In genomic region chr12:68499616-68500015, GRCh38 we compare ENCODE assay signal across 22 cellular contexts.
A peak's percentile ranks its signal among the peaks of the same experiment; 100 is the strongest.
DNase-seq lines count a peak whose midpoint lies in the region; ATAC-seq, FAIRE-seq and TF ChIP-seq lines count a peak whose summit lies in the region.
"Had no signal": no experiment of that assay in that cellular context is flagged by ENCODE, and none has a peak within 500 bp of the region (broad histone marks: within the 10 kb centered on the region; RNA-seq: fewer than 3 reads in every experiment).

No MANE protein-coding gene starts in this region.

- H3K4me1 ChIP-seq in GM23248 (ENCODE audit: insufficient read depth) (peaks cover 29% of the 10 kb centered on the region), astrocyte (ENCODE audit: insufficient read depth, low read length) (peaks cover 16% of the 10 kb centered on the region), right cardiac atrium (ENCODE audit: control insufficient read depth, insufficient read depth, low read length) (no peaks in the 10 kb centered on the region)
- H3K4me1 ChIP-seq: BE2C, Caco-2 had no signal

- DNase-seq in activated CD4-positive, alpha-beta T cell treated with anti-CD3 and anti-CD28 coated beads, Interleukin-2, amount 10 ng/mL, durations not matched to agents 24 days and 14 days = peak; percentile 38
- DNase-seq in activated CD4-positive, alpha-beta T cell treated with anti-CD3 and anti-CD28 coated beads for 4 hours = no peak
- DNase-seq in GM23248 (peak; percentile 22), astrocyte (ENCODE audit: low read depth) (peak; percentile 29), retinal pigment epithelial cell (ENCODE audit: low read depth) (peak; percentile 50), medulla oblongata (ENCODE audit: extremely low spot score) (no peak), NCI-H1417 treated with DMSO at 0.1 percent for 48 hours (lab: John Stamatoyannopoulos, UW) (no peak), right cardiac atrium (no peak)
- DNase-seq: 8988T; BE2C; C1 segment of cervical spinal cord; Caco-2; CD4-positive, CD25-positive, alpha-beta regulatory T cell; CD8-positive, alpha-beta memory T cell; DMS153; DMS79; GF-D8; GOT3; H7; HFFc6 had no signal

- TF ChIP-seq CTCF in astrocyte (IDR thresholded peaks at IDR 0.05; ENCODE audit: insufficient read depth, low read depth, low read length) (no peak), retinal pigment epithelial cell (conservative IDR thresholded peaks at IDR 0.05; ENCODE audit: low read depth, low read length) (no peak)

- WGBS in GM23248 (ENCODE audit: low coverage in 1 of 2, low lambda C conversion rate in 2 of 2, missing lambda C conversion rate in 2 of 2), 2 experiments = 71 to 73% methylated on average over 1 of the region's 1 CpG
- 97% methylated on average over 1 of the region's 1 CpG for WGBS in right cardiac atrium

- H3K27ac Mint-ChIP-seq in activated CD4-positive, alpha-beta T cell treated with anti-CD3 and anti-CD28 coated beads, Interleukin-2, amount 10 ng/mL, durations not matched to agents 24 days and 14 days = no peak overlapping the region
- H3K27ac Mint-ChIP-seq in astrocyte (ENCODE audit: unreplicated experiment) = no peak overlapping the region
- H3K27ac Mint-ChIP-seq: CD4-positive, CD25-positive, alpha-beta regulatory T cell; HFFc6 had no signal

- no peak overlapping the region for H3K27ac ChIP-seq in GM23248
- H3K27ac ChIP-seq in astrocyte (ENCODE audit: low read depth, low read length) = no peak overlapping the region
- no peak overlapping the region for H3K27ac ChIP-seq in right cardiac atrium (ENCODE audit: low read length)
- H3K27ac ChIP-seq: HL-60 had no signal

- H3K9ac ChIP-seq in GM23248 = no peak overlapping the region
- H3K9ac ChIP-seq in astrocyte (ENCODE audit: low read length) = no peak overlapping the region

- H3K79me2 ChIP-seq in GM23248 (ENCODE audit: insufficient read depth) (no peaks in the 10 kb centered on the region), astrocyte (ENCODE audit: insufficient read depth, low read length) (no peaks in the 10 kb centered on the region)

- intact Hi-C loops in activated CD4-positive, alpha-beta T cell treated with anti-CD3 and anti-CD28 coated beads, Interleukin-2, amount 10 ng/mL, durations not matched to agents 24 days and 14 days (cut with micrococcal nuclease) = loop anchor here (10.0 kb wide), 2 partner anchors 145 to 305 kb away; partner anchors contain the start of gene MDM2
- intact Hi-C loops in right cardiac atrium (cut with DNase I) = no loop called here

- in situ Hi-C loops in GM23248 (cut with MboI) = no loop called here

- peaks cover 11% of the 10 kb centered on the region for H3K9me3 Mint-ChIP-seq in activated CD4-positive, alpha-beta T cell treated with anti-CD3 and anti-CD28 coated beads, Interleukin-2, amount 10 ng/mL, durations not matched to agents 24 days and 14 days
- H3K9me3 Mint-ChIP-seq in astrocyte (ENCODE audit: unreplicated experiment) = no peaks in the 10 kb centered on the region
- H3K9me3 Mint-ChIP-seq: CD8-positive, alpha-beta memory T cell; HFFc6 had no signal

- H4K20me1 ChIP-seq in GM23248 (ENCODE audit: insufficient read depth) (no peaks in the 10 kb centered on the region), astrocyte (ENCODE audit: insufficient read depth, low read length) (no peaks in the 10 kb centered on the region)

- peaks cover 34% of the 10 kb centered on the region for H3K4me1 Mint-ChIP-seq in activated CD4-positive, alpha-beta T cell treated with anti-CD3 and anti-CD28 coated beads, Interleukin-2, amount 10 ng/mL, durations not matched to agents 24 days and 14 days
- peaks cover 20% of the 10 kb centered on the region for H3K4me1 Mint-ChIP-seq in astrocyte (ENCODE audit: low read depth, unreplicated experiment)

- H2AFZ ChIP-seq in GM23248 = no peak overlapping the region
- no peak overlapping the region for H2AFZ ChIP-seq in astrocyte (ENCODE audit: low read depth, low read length)

- no peak overlapping the region for H3K4me3 ChIP-seq in GM23248
- H3K4me3 ChIP-seq in astrocyte (ENCODE audit: insufficient read depth, low read depth, low read length) = no peak overlapping the region
- H3K4me3 ChIP-seq in retinal pigment epithelial cell (ENCODE audit: low read length) = no peak overlapping the region
- no peak overlapping the region for H3K4me3 ChIP-seq in right cardiac atrium (ENCODE audit: low read length)

- H3K36me3 Mint-ChIP-seq in activated CD4-positive, alpha-beta T cell treated with anti-CD3 and anti-CD28 coated beads, Interleukin-2, amount 10 ng/mL, durations not matched to agents 24 days and 14 days (ENCODE audit: low read depth) = no peaks in the 10 kb centered on the region
- H3K36me3 Mint-ChIP-seq in astrocyte (ENCODE audit: low read depth, unreplicated experiment) = no peaks in the 10 kb centered on the region
- H3K36me3 Mint-ChIP-seq: CD4-positive, CD25-positive, alpha-beta regulatory T cell had no signal

- H3F3A ChIP-seq in GM23248 (ENCODE audit: insufficient read depth) = peaks cover 20% of the 10 kb centered on the region; the same call in 1 of the 2 replicates

- no peak for ATAC-seq in right cardiac atrium
- ATAC-seq: HCT116 had no signal

- H3K4me3 Mint-ChIP-seq in activated CD4-positive, alpha-beta T cell treated with anti-CD3 and anti-CD28 coated beads, Interleukin-2, amount 10 ng/mL, durations not matched to agents 24 days and 14 days = no peak overlapping the region
- H3K4me3 Mint-ChIP-seq in astrocyte (ENCODE audit: unreplicated experiment) = no peak overlapping the region
- H3K4me3 Mint-ChIP-seq: CD4-positive, CD25-positive, alpha-beta regulatory T cell; HFFc6 had no signal

- no peaks in the 10 kb centered on the region for H3K27me3 ChIP-seq in GM23248 (replicated peaks; ENCODE audit: insufficient read depth)
- H3K27me3 ChIP-seq in astrocyte (ENCODE audit: insufficient read depth, low read length) = no peaks in the 10 kb centered on the region
- H3K27me3 ChIP-seq in right cardiac atrium (ENCODE audit: control insufficient read depth, insufficient read depth) = no peaks in the 10 kb centered on the region
- H3K27me3 ChIP-seq: BE2C had no signal

- H3K9me3 ChIP-seq in GM23248 (ENCODE audit: low read depth) = no peaks in the 10 kb centered on the region
- H3K9me3 ChIP-seq in astrocyte (ENCODE audit: insufficient read depth, low read depth, low read length) = no peaks in the 10 kb centered on the region
- H3K9me3 ChIP-seq in right cardiac atrium (ENCODE audit: control insufficient read depth, low read length) = no peaks in the 10 kb centered on the region
- H3K9me3 ChIP-seq: BE2C, Caco-2 had no signal

- H3K4me2 ChIP-seq in GM23248 (ENCODE audit: unreplicated experiment) (no peak overlapping the region), astrocyte (ENCODE audit: low read length) (no peak overlapping the region)

- H3K36me3 ChIP-seq in GM23248 (ENCODE audit: low read depth) (no peaks in the 10 kb centered on the region), astrocyte (ENCODE audit: insufficient read depth, low read length) (no peaks in the 10 kb centered on the region)
- H3K36me3 ChIP-seq: BE2C had no signal

- H3K9me2 ChIP-seq in GM23248 (ENCODE audit: insufficient read depth) = no peaks in the 10 kb centered on the region

- H3K27me3 Mint-ChIP-seq in activated CD4-positive, alpha-beta T cell treated with anti-CD3 and anti-CD28 coated beads, Interleukin-2, amount 10 ng/mL, durations not matched to agents 24 days and 14 days = no peaks in the 10 kb centered on the region
- H3K27me3 Mint-ChIP-seq in astrocyte (ENCODE audit: low read depth, unreplicated experiment) = peaks cover 2% of the 10 kb centered on the region
- H3K27me3 Mint-ChIP-seq: CD8-positive, alpha-beta memory T cell had no signal

- FAIRE-seq in astrocyte (lab: Jason Lieb, UNC) = no peak

Comparison
In these comparisons a context has a peak if more than half of its experiments do, and no peak if none do; other contexts are left out.
1. DNase-seq: peak in activated CD4-positive, alpha-beta T cell treated with anti-CD3 and anti-CD28 coated beads, Interleukin-2, amount 10 ng/mL, durations not matched to agents 24 days and 14 days (single experiment), GM23248 (single experiment), astrocyte (single experiment) and retinal pigment epithelial cell (single experiment); none in activated CD4-positive, alpha-beta T cell treated with anti-CD3 and anti-CD28 coated beads for 4 hours (0 of 2), medulla oblongata (single experiment), NCI-H1417 treated with DMSO at 0.1 percent for 48 hours (single experiment) and right cardiac atrium (0 of 3).